Comparison of ENCODE assay signal across 8 cellular contexts in genomic region chr2:108594132-108594981, GRCh38.
A peak's percentile ranks its signal among the peaks of the same experiment; 100 is the strongest.
DNase-seq lines count a peak whose midpoint lies in the region; ATAC-seq and TF ChIP-seq lines count a peak whose summit lies in the region.

No MANE protein-coding gene starts in this region.

- no peaks in the 10 kb centered on the region for H3K27me3 Mint-ChIP-seq in activated CD4-positive, alpha-beta T cell treated with anti-CD3 and anti-CD28 coated beads, Interleukin-2, amount 10 ng/mL, durations not matched to agents 24 days and 14 days

- H3K27ac ChIP-seq in OCI-LY1 (ENCODE audit: low read depth, low read length, poor library complexity, severe bottlenecking), result no peak overlapping the region
- H3K27ac ChIP-seq in colonic mucosa, result peak overlapping the region; percentile 58

- intact Hi-C loops in activated CD4-positive, alpha-beta T cell treated with anti-CD3 and anti-CD28 coated beads, Interleukin-2, amount 10 ng/mL, durations not matched to agents 24 days and 14 days (cut with micrococcal nuclease), result loop anchor here (1.0 to 2.0 kb wide), 2 partner anchors 14 to 42 kb away; no protein-coding TSS in a partner anchor
- intact Hi-C loops in colonic mucosa (cut with DNase I), result no loop called here

- peaks cover 52% of the 10 kb centered on the region for H3K4me1 Mint-ChIP-seq in activated CD4-positive, alpha-beta T cell treated with anti-CD3 and anti-CD28 coated beads, Interleukin-2, amount 10 ng/mL, durations not matched to agents 24 days and 14 days

- TF ChIP-seq CTCF in OCI-LY1 (IDR thresholded peaks at IDR 0.05; ENCODE audit: low read length), result no peak
- TF ChIP-seq CTCF in colonic mucosa (IDR thresholded peaks at IDR 0.05), result no peak

- H3F3A ChIP-seq in OCI-LY1 (ENCODE audit: insufficient read depth, low read length), result no peaks in the 10 kb centered on the region

- H3K4me3 ChIP-seq in OCI-LY1 (ENCODE audit: low read depth, low read length, poor library complexity, severe bottlenecking) (no peak overlapping the region), colonic mucosa (no peak overlapping the region), mucosa of stomach (ENCODE audit: low read length) (no peak overlapping the region)

- H3K36me3 Mint-ChIP-seq in activated CD4-positive, alpha-beta T cell treated with anti-CD3 and anti-CD28 coated beads, Interleukin-2, amount 10 ng/mL, durations not matched to agents 24 days and 14 days (ENCODE audit: low read depth), result peaks cover 5% of the 10 kb centered on the region

- no peaks in the 10 kb centered on the region for H3K27me3 ChIP-seq in OCI-LY1 (ENCODE audit: insufficient read depth, low read length)
- H3K27me3 ChIP-seq in colonic mucosa, result no peaks in the 10 kb centered on the region
- no peaks in the 10 kb centered on the region for H3K27me3 ChIP-seq in mucosa of stomach (ENCODE audit: control insufficient read depth, insufficient read depth, low read length)

- H4K20me1 ChIP-seq in OCI-LY1 (ENCODE audit: insufficient read depth, low read length), result no peaks in the 10 kb centered on the region

- H3K4me1 ChIP-seq in OCI-LY1 (ENCODE audit: insufficient read depth, low read length, severe bottlenecking), result peaks cover 20% of the 10 kb centered on the region
- peaks cover 6% of the 10 kb centered on the region for H3K4me1 ChIP-seq in colonic mucosa
- peaks cover 29% of the 10 kb centered on the region for H3K4me1 ChIP-seq in mucosa of stomach (ENCODE audit: control insufficient read depth, insufficient read depth, low read length)

- H3K9me3 ChIP-seq in OCI-LY1 (ENCODE audit: low read length) (no peaks in the 10 kb centered on the region), colonic mucosa (no peaks in the 10 kb centered on the region), mucosa of stomach (ENCODE audit: control insufficient read depth, low read length) (no peaks in the 10 kb centered on the region)

- peak; percentile 65 for DNase-seq in activated CD4-positive, alpha-beta T cell treated with anti-CD3 and anti-CD28 coated beads, Interleukin-2, amount 10 ng/mL, durations not matched to agents 24 days and 14 days
- no peak for DNase-seq in activated CD4-positive, alpha-beta T cell treated with anti-CD3 and anti-CD28 coated beads for 48 hours
- DNase-seq in colonic mucosa (no peak), NCI-H446 (lab: John Stamatoyannopoulos, UW) (no peak), NCI-H774 (lab: John Stamatoyannopoulos, UW) (no peak)

- H3K4me2 ChIP-seq in OCI-LY1 (ENCODE audit: low read length), result peak overlapping the region; percentile 19; the same call in 1 of the 2 replicates

- ATAC-seq in HG02852 (IDR thresholded peaks at IDR 0.05; ENCODE audit: unreplicated experiment), result peak; percentile 90

- no peaks in the 10 kb centered on the region for H3K9me2 ChIP-seq in OCI-LY1 (ENCODE audit: low read depth, low read length)

- H3K36me3 ChIP-seq in OCI-LY1 (ENCODE audit: insufficient read depth, low read length) (no peaks in the 10 kb centered on the region), colonic mucosa (no peaks in the 10 kb centered on the region), mucosa of stomach (ENCODE audit: control insufficient read depth, insufficient read depth, low read length) (no peaks in the 10 kb centered on the region)

- peaks cover 4% of the 10 kb centered on the region for H3K9me3 Mint-ChIP-seq in activated CD4-positive, alpha-beta T cell treated with anti-CD3 and anti-CD28 coated beads, Interleukin-2, amount 10 ng/mL, durations not matched to agents 24 days and 14 days

- H3K27ac Mint-ChIP-seq in activated CD4-positive, alpha-beta T cell treated with anti-CD3 and anti-CD28 coated beads, Interleukin-2, amount 10 ng/mL, durations not matched to agents 24 days and 14 days, result peak overlapping the region; percentile 92

- H3K9ac ChIP-seq in OCI-LY1 (ENCODE audit: low read length), result no peak overlapping the region
- no peak overlapping the region for H3K9ac ChIP-seq in colonic mucosa (ENCODE audit: low read depth in 2 of 2, low read length in 2 of 2)
- H3K9ac ChIP-seq in mucosa of stomach (ENCODE audit: low read length), result peak overlapping the region; percentile 53

- H3K4me3 Mint-ChIP-seq in activated CD4-positive, alpha-beta T cell treated with anti-CD3 and anti-CD28 coated beads, Interleukin-2, amount 10 ng/mL, durations not matched to agents 24 days and 14 days, result peak overlapping the region; percentile 83

- H2AFZ ChIP-seq in OCI-LY1 (ENCODE audit: low read length), result no peak overlapping the region

- H3K79me2 ChIP-seq in OCI-LY1 (ENCODE audit: insufficient read depth, low read length), result no peaks in the 10 kb centered on the region
